ENCODE assay signal across 39 cellular contexts in genomic region chr12:194276-194675, GRCh38. TPM values are rescaled to one million over a fixed set of nuclear protein-coding genes. Genes with fewer than 3 reads are reported as not detected.
"Had no signal": no experiment of that assay in that cellular context is flagged by ENCODE, and none has a peak within 500 bp of the region (broad histone marks: within the 10 kb centered on the region; RNA-seq: fewer than 3 reads in every experiment).

No MANE protein-coding gene starts in this region.

- H3K27ac ChIP-seq: KMS-11 had no signal

- H3K36me3 ChIP-seq: MG63 had no signal

- DNase-seq: Karpas-422, Kasumi-1, KG1, MG63, MM.1S, MV-4-11, NCI-H1048, NCI-H1092, NCI-H1092 treated with DMSO at 0.1 percent for 48 hours, NCI-H1105, NCI-H1105 treated with DMSO at 0.1 percent for 48 hours, NCI-H1417, NCI-H1417 treated with DMSO at 0.1 percent for 48 hours, NCI-H1436, NCI-H1436 treated with DMSO at 0.1 percent for 48 hours, NCI-H146, NCI-H1694, NCI-H1694 treated with DMSO at 0.1 percent for 48 hours, NCI-H187, NCI-H187 treated with DMSO at 0.1 percent for 48 hours, NCI-H1930, NCI-H2029, NCI-H2029 treated with DMSO at 0.1 percent for 48 hours, NCI-H2081, NCI-H2081 treated with DMSO at 0.1 percent for 48 hours, NCI-H2107, NCI-H2171, NCI-H2171 treated with DMSO at 0.1 percent for 48 hours, NCI-H2227 treated with DMSO at 0.1 percent for 48 hours, NCI-H226, NCI-H345, NCI-H446, NCI-H446 treated with DMSO at 0.1 percent for 48 hours, NCI-H510A had no signal

- H3K4me3 ChIP-seq: MG63 had no signal

- H3K9me3 ChIP-seq: MG63 had no signal

RNA-seq across cellular contexts. Expression of gene SLC6A12, which starts 19.7 kb away (rescaled TPM):
- total RNA-seq: LHCN-M2, M059J, MCF 10A, NCI-H460 had no signal
